In genomic region chr15:79898772-79899171, GRCh38 we compare ENCODE assay signal across 1 cellular context.
TF ChIP-seq lines count a peak whose summit lies in the region.
"Not testable (repeated sequence)": the region's sequence is repeated elsewhere in the genome, so short reads cannot be mapped to it uniquely, and the experiment has no call there.

No MANE protein-coding gene starts in this region.

TF ChIP-seq in K562, 482 proteins besides CTCF, POLR2A, EP300 and RAD21:
- peak; percentile 15; the same call in 1 of the 2 replicates for TF ChIP-seq ATF3 (IDR thresholded peaks at IDR 0.05)
- not testable (repeated sequence) for TF ChIP-seq ATF3 (CRISPR knock-in tag; conservative IDR thresholded peaks at IDR 0.05)
TF ChIP-seq in K562: peak in this region for 1; not testable (repeated sequence) for 481.
